ENCODE assay signal across 19 cellular contexts in genomic region chr4:74474345-74475099, GRCh38. TPM values are rescaled to one million over a fixed set of nuclear protein-coding genes. Genes with fewer than 3 reads are reported as not detected.
DNase-seq lines count a peak whose midpoint lies in the region; ATAC-seq and TF ChIP-seq lines count a peak whose summit lies in the region.
"Had no signal": no experiment of that assay in that cellular context is flagged by ENCODE, and none has a peak within 500 bp of the region (broad histone marks: within the 10 kb centered on the region; RNA-seq: fewer than 3 reads in every experiment).

No MANE protein-coding gene starts in this region.

- H3K27me3 ChIP-seq in breast epithelium (no peaks in the 10 kb centered on the region), colonic mucosa (no peaks in the 10 kb centered on the region)
- H3K27me3 ChIP-seq: stomach had no signal

- no peaks in the 10 kb centered on the region for H3K36me3 Mint-ChIP-seq in MCF 10A (ENCODE audit: insufficient read depth, unreplicated experiment)
- H3K36me3 Mint-ChIP-seq: activated CD4-positive, alpha-beta memory T cell treated with anti-CD3 and anti-CD28 coated beads for 36 hours had no signal

- H3K9me3 ChIP-seq in breast epithelium (no peaks in the 10 kb centered on the region), colonic mucosa (no peaks in the 10 kb centered on the region)
- H3K9me3 ChIP-seq: stomach had no signal

- intact Hi-C loops in MCF 10A (cut with micrococcal nuclease) (no loop called here), breast epithelium (cut with DNase I; ENCODE audit: low total_unique reads) (no loop called here), colonic mucosa (cut with DNase I) (no loop called here), left colon (cut with DNase I, micrococcal nuclease) (no loop called here)

- peaks cover 37% of the 10 kb centered on the region for H3K4me1 Mint-ChIP-seq in MCF 10A (ENCODE audit: insufficient read depth, unreplicated experiment)
- H3K4me1 Mint-ChIP-seq: activated T-helper 17 cell treated with anti-CD3 and anti-CD28 coated beads, Interleukin-2, amount 50 U/mL, for 72 hours had no signal

- TF ChIP-seq CTCF in MCF 10A (IDR thresholded peaks at IDR 0.05; ENCODE audit: unreplicated experiment) (no peak), breast epithelium (IDR thresholded peaks at IDR 0.05) (no peak), colonic mucosa (IDR thresholded peaks at IDR 0.05) (no peak)

- CTCF ChIA-PET in MCF 10A (lab: Yijun Ruan, JAX) = interaction anchor here (0.6 to 3.2 kb wide), 6 partner anchors 8 to 201 kb away, joined by 3 to 15 read pairs (median 4); no protein-coding TSS in a partner anchor

- no TSS peak for BruUV-seq in MCF 10A (replicated peaks; lab: Mats Ljungman, UMichigan)

- peak; percentile 59 for ATAC-seq in left colon
- ATAC-seq in GM18858 (IDR thresholded peaks at IDR 0.05; ENCODE audit: unreplicated experiment) = no peak
- no peak for ATAC-seq in GM19328 (IDR thresholded peaks at IDR 0.05; ENCODE audit: unreplicated experiment)
- ATAC-seq: activated T-helper 17 cell treated with anti-CD3 and anti-CD28 coated beads, Interleukin-2, amount 50 U/mL, for 72 hours; SK-N-SH treated with all-trans-retinoic acid at 6 μM for 48 hours had no signal

- DNase-seq in MCF 10A (ENCODE audit: unreplicated experiment) (peak; percentile 44), breast epithelium (ENCODE audit: low spot score in 2 of 2) (no peak), colonic mucosa (peak; percentile 22), left colon (no peak), NCI-H1092 treated with DMSO at 0.1 percent for 48 hours (lab: John Stamatoyannopoulos, UW) (no peak), AG08395 (ENCODE audit: low spot score) (no peak)
- DNase-seq: activated CD4-positive, alpha-beta memory T cell treated with anti-CD3 and anti-CD28 coated beads for 36 hours; foreskin melanocyte; GF-D8; NCI-H187; NCI-H510A; occipital lobe had no signal

- H3K27ac Mint-ChIP-seq in MCF 10A (ENCODE audit: low read depth, unreplicated experiment) = peak overlapping the region; percentile 55
- H3K27ac Mint-ChIP-seq: activated CD4-positive, alpha-beta memory T cell treated with anti-CD3 and anti-CD28 coated beads for 36 hours; activated T-helper 17 cell treated with anti-CD3 and anti-CD28 coated beads, Interleukin-2, amount 50 U/mL, for 72 hours; dendritic cell treated with granulocyte-macrophage colony-stimulating factor and Interleukin-4, amounts not matched to agents 40 ng/mL and 50 ng/mL, for 4 days had no signal

- H3K4me3 ChIP-seq in breast epithelium = no peak overlapping the region
- H3K4me3 ChIP-seq in colonic mucosa = no peak overlapping the region
- H3K4me3 ChIP-seq: stomach had no signal

- no peak overlapping the region for H3K27ac ChIP-seq in breast epithelium
- H3K27ac ChIP-seq in colonic mucosa = no peak overlapping the region
- H3K27ac ChIP-seq: 22Rv1 had no signal

- POLR2A ChIA-PET in MCF 10A (lab: Yijun Ruan, JAX) = interaction anchor here (0.7 to 7.5 kb wide), 21 partner anchors 9 to 98 kb away, joined by 3 to 104 read pairs (median 5); partner anchors contain the start of gene AREG

- H3K4me1 ChIP-seq in breast epithelium (no peaks in the 10 kb centered on the region), colonic mucosa (no peaks in the 10 kb centered on the region)

- TF ChIP-seq POLR2A in breast epithelium (IDR thresholded peaks at IDR 0.05) = no peak

- no peaks in the 10 kb centered on the region for H3K27me3 Mint-ChIP-seq in MCF 10A (ENCODE audit: insufficient read depth, unreplicated experiment)
- H3K27me3 Mint-ChIP-seq: dendritic cell treated with granulocyte-macrophage colony-stimulating factor and Interleukin-4, amounts not matched to agents 40 ng/mL and 50 ng/mL, for 4 days had no signal

- no peaks in the 10 kb centered on the region for H3K9me3 Mint-ChIP-seq in MCF 10A (ENCODE audit: unreplicated experiment)
- H3K9me3 Mint-ChIP-seq: activated CD4-positive, alpha-beta memory T cell treated with anti-CD3 and anti-CD28 coated beads for 36 hours; activated T-helper 17 cell treated with anti-CD3 and anti-CD28 coated beads, Interleukin-2, amount 50 U/mL, for 72 hours; dendritic cell treated with granulocyte-macrophage colony-stimulating factor and Interleukin-4, amounts not matched to agents 40 ng/mL and 50 ng/mL, for 4 days had no signal

- H3K36me3 ChIP-seq in breast epithelium (no peaks in the 10 kb centered on the region), colonic mucosa (no peaks in the 10 kb centered on the region)
- H3K36me3 ChIP-seq: stomach had no signal

- no peak overlapping the region for H3K4me3 Mint-ChIP-seq in MCF 10A (ENCODE audit: unreplicated experiment)
- H3K4me3 Mint-ChIP-seq: activated CD4-positive, alpha-beta memory T cell treated with anti-CD3 and anti-CD28 coated beads for 36 hours; activated T-helper 17 cell treated with anti-CD3 and anti-CD28 coated beads, Interleukin-2, amount 50 U/mL, for 72 hours; dendritic cell treated with granulocyte-macrophage colony-stimulating factor and Interleukin-4, amounts not matched to agents 40 ng/mL and 50 ng/mL, for 4 days had no signal

- no peak overlapping the region for H3K9ac ChIP-seq in colonic mucosa (ENCODE audit: low read depth in 2 of 2, low read length in 2 of 2)

RNA-seq across cellular contexts. Expression of gene AREG, which starts 29.6 kb away (rescaled TPM):
- total RNA-seq in MCF 10A (2022) (1,402 and 1,878 TPM in 2 replicates), breast epithelium (10 to 100 TPM in 2 of 3 donors, 1 to 10 TPM in 1; 3.4 to 89.1 (median 46.2) TPM), colonic mucosa (10 to 100 TPM; 13.4 to 21.7 TPM), left colon (10 to 100 TPM; 30.0 to 42.3 TPM)
- total RNA-seq: occipital lobe had no signal

Comparison
In these comparisons a context has a peak if more than half of its experiments do, and no peak if none do; other contexts are left out.
1. DNase-seq: peak in MCF 10A (single experiment) and colonic mucosa (single experiment); none in breast epithelium (0 of 2), left colon (0 of 2), NCI-H1092 treated with DMSO at 0.1 percent for 48 hours (single experiment) and AG08395 (single experiment).
2. RNA of gene AREG, which starts 29.6 kb away (total RNA-seq): 1,402 to 1,878 TPM in MCF 10A; 3.4 to 89.1 TPM in breast epithelium, 30.0 to 42.3 TPM in left colon and 13.4 to 21.7 TPM in colonic mucosa; every median in the first group is over 10 times any median in the second.